ENCODE assay signal across 25 cellular contexts in the genomic region with DNA sequence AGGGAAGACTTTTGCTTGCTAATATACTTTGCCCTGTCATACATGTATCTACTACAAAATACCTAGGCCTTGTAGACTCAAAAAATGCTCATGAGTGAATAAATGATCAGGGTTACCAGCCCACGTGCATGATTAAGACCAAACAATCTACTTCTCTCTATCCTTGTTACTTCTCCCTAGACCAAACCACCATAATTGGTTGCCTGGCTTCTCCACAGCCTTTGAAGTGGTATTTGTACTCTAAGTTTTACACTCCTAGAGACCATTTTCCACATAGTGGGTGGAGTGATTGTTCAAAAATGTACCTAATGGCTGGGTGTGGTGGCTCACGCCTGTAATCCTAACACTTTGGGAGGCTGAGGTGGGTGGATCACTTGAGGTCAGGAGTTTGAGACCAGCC. TPM values are rescaled to one million over a fixed set of nuclear protein-coding genes. Genes with fewer than 3 reads are reported as not detected.
"Had no signal": no experiment of that assay in that cellular context is flagged by ENCODE, and none has a peak within 500 bp of the region (broad histone marks: within the 10 kb centered on the region; RNA-seq: fewer than 3 reads in every experiment).

No MANE protein-coding gene starts in this region.

- H3K27ac Mint-ChIP-seq: activated CD4-positive, alpha-beta T cell treated with anti-CD3 and anti-CD28 coated beads, Interleukin-2, amount 10 ng/mL, durations not matched to agents 24 days and 14 days; activated naive CD8-positive, alpha-beta T cell treated with anti-CD3 and anti-CD28 coated beads for 36 hours; activated T-cell treated with anti-CD3 and anti-CD28 coated beads, Interleukin-2, amount 50 U/mL, for 24 hours; natural killer cell treated with Interleukin-12 subunit alpha and Interleukin-12 subunit beta and Interleukin-15 and Interleukin-18, amount 100 ng/mL, for 72 hours had no signal

- H3K27me3 Mint-ChIP-seq: activated T-cell treated with anti-CD3 and anti-CD28 coated beads, Interleukin-2, amount 50 U/mL, for 24 hours; natural killer cell treated with Interleukin-12 subunit alpha and Interleukin-12 subunit beta and Interleukin-15 and Interleukin-18, amount 100 ng/mL, for 72 hours had no signal

- H3K9me2 ChIP-seq: SK-N-SH had no signal

- ATAC-seq: activated CD4-positive, CD25-positive, alpha-beta regulatory T cell treated with anti-CD3 and anti-CD28 coated beads, Interleukin-2, amount 50 U/mL, for 24 hours; body of pancreas; left cardiac atrium; left ventricle myocardium superior; mucosa of descending colon; natural killer cell treated with Interleukin-12 subunit alpha and Interleukin-12 subunit beta and Interleukin-15 and Interleukin-18, amount 100 ng/mL, for 72 hours had no signal

- H2AFZ ChIP-seq: hepatocyte had no signal

- H3K9ac ChIP-seq: SK-N-SH had no signal

- DNase-seq: activated CD4-positive, alpha-beta T cell treated with anti-CD3 and anti-CD28 coated beads, Interleukin-2, amount 10 ng/mL, durations not matched to agents 24 days and 14 days; activated CD8-positive, alpha-beta memory T cell treated with anti-CD3 and anti-CD28 coated beads, Interleukin-2, amount 50 U/mL, for 4 hours; activated naive CD4-positive, alpha-beta T cell; activated naive CD8-positive, alpha-beta T cell treated with anti-CD3 and anti-CD28 coated beads for 36 hours; activated T-cell treated with anti-CD3 and anti-CD28 coated beads, Interleukin-2, amount 50 U/mL, for 24 hours; adrenal gland; aorta; body of pancreas; effector CD8-positive, alpha-beta T cell; left cardiac atrium; left ventricle myocardium superior; mucosa of descending colon; SK-N-SH; stimulated activated CD4-positive, alpha-beta T cell treated with anti-CD3 and anti-CD28 coated beads, Interleukin-1b, Interleukin-23, amount 100 ng/mL, for 48 hours; stimulated activated naive CD4-positive, alpha-beta T cell; substantia nigra; SW 1271; upper lobe of left lung; WERI-Rb-1 had no signal

- H3K4me3 Mint-ChIP-seq: activated CD4-positive, alpha-beta T cell treated with anti-CD3 and anti-CD28 coated beads, Interleukin-2, amount 10 ng/mL, durations not matched to agents 24 days and 14 days; activated naive CD8-positive, alpha-beta T cell treated with anti-CD3 and anti-CD28 coated beads for 36 hours; activated T-cell treated with anti-CD3 and anti-CD28 coated beads, Interleukin-2, amount 50 U/mL, for 24 hours; natural killer cell treated with Interleukin-12 subunit alpha and Interleukin-12 subunit beta and Interleukin-15 and Interleukin-18, amount 100 ng/mL, for 72 hours had no signal

- H3K4me1 ChIP-seq: body of pancreas had no signal

- H3K4me2 ChIP-seq: hepatocyte, SK-N-SH, smooth muscle cell had no signal

- H3K36me3 ChIP-seq: adrenal gland, right atrium auricular region, upper lobe of left lung, vagina had no signal

- H3K27me3 ChIP-seq: adrenal gland, body of pancreas, right atrium auricular region, upper lobe of left lung, vagina had no signal

- H3K79me2 ChIP-seq: hepatocyte had no signal

- H3K9me3 Mint-ChIP-seq: activated CD4-positive, alpha-beta T cell treated with anti-CD3 and anti-CD28 coated beads, Interleukin-2, amount 10 ng/mL, durations not matched to agents 24 days and 14 days; activated T-cell treated with anti-CD3 and anti-CD28 coated beads, Interleukin-2, amount 50 U/mL, for 24 hours; natural killer cell treated with Interleukin-12 subunit alpha and Interleukin-12 subunit beta and Interleukin-15 and Interleukin-18, amount 100 ng/mL, for 72 hours had no signal

- H3K27ac ChIP-seq: adrenal gland, body of pancreas, hepatocyte, right atrium auricular region, upper lobe of left lung, vagina had no signal

- H3K4me3 ChIP-seq: adrenal gland, body of pancreas, hepatocyte, mucosa of descending colon, right atrium auricular region, smooth muscle cell, upper lobe of left lung, vagina had no signal

- H3K9me3 ChIP-seq: adrenal gland, body of pancreas, mucosa of descending colon, right atrium auricular region, SK-N-SH, upper lobe of left lung, vagina had no signal

- H3K36me3 Mint-ChIP-seq: activated naive CD8-positive, alpha-beta T cell treated with anti-CD3 and anti-CD28 coated beads for 36 hours; natural killer cell treated with Interleukin-12 subunit alpha and Interleukin-12 subunit beta and Interleukin-15 and Interleukin-18, amount 100 ng/mL, for 72 hours had no signal

RNA-seq across cellular contexts. Expression of gene RPS6KL1, which starts 14.1 kb away (rescaled TPM):
- total RNA-seq: smooth muscle cell had no signal

RNA-seq across cellular contexts. Expression of gene PGF, which starts 18.2 kb away (rescaled TPM):
- total RNA-seq: natural killer cell treated with Interleukin-12 subunit alpha and Interleukin-12 subunit beta and Interleukin-15 and Interleukin-18, amount 100 ng/mL, for 72 hours had no signal
